Comparison of ENCODE assay signal across 8 cellular contexts in genomic region chr9:79233542-79233941, GRCh38.
DNase-seq lines count a peak whose midpoint lies in the region; ATAC-seq and TF ChIP-seq lines count a peak whose summit lies in the region.

No MANE protein-coding gene starts in this region.

- no peak overlapping the region for H3K9ac ChIP-seq in OCI-LY3 (ENCODE audit: low read length)

- TF ChIP-seq CTCF in OCI-LY3 (IDR thresholded peaks at IDR 0.05; ENCODE audit: low read depth, low read length), result peak; percentile 57

- no peaks in the 10 kb centered on the region for H3K4me1 ChIP-seq in OCI-LY3 (ENCODE audit: low read length)

- no peaks in the 10 kb centered on the region for H3K79me2 ChIP-seq in OCI-LY3 (ENCODE audit: low read length)

- H3K4me3 ChIP-seq in OCI-LY3 (ENCODE audit: low read length), result no peak overlapping the region

- no peak overlapping the region for H3K4me2 ChIP-seq in OCI-LY3 (ENCODE audit: low read length)

- H3K27me3 ChIP-seq in OCI-LY3 (ENCODE audit: low read depth, low read length), result no peaks in the 10 kb centered on the region

- ATAC-seq in GM21619 (IDR thresholded peaks at IDR 0.05; ENCODE audit: unreplicated experiment), result peak; percentile 78
- no peak for ATAC-seq in left colon

- intact Hi-C loops in left colon (cut with DNase I, micrococcal nuclease), result no loop called here

- H3K27ac ChIP-seq in OCI-LY3 (ENCODE audit: low read length), result no peak overlapping the region

- H3K9me3 ChIP-seq in OCI-LY3 (ENCODE audit: insufficient read depth, low read length), result no peaks in the 10 kb centered on the region

- H2AFZ ChIP-seq in OCI-LY3 (ENCODE audit: low read depth, low read length), result no peak overlapping the region

- no peaks in the 10 kb centered on the region for H3K36me3 ChIP-seq in OCI-LY3 (replicated peaks; ENCODE audit: low read depth, low read length)

- H4K20me1 ChIP-seq in OCI-LY3 (ENCODE audit: insufficient read depth, low read length), result no peaks in the 10 kb centered on the region

- DNase-seq in ELF-1 (ENCODE audit: low read depth, low spot score), result peak; percentile 71
- DNase-seq in iPS-NIHi11 (ENCODE audit: low spot score), result peak; percentile 33
- no peak for DNase-seq in NCI-H2029 treated with DMSO at 0.1 percent for 48 hours (lab: John Stamatoyannopoulos, UW)
- DNase-seq in left colon, result no peak
- DNase-seq in pons (ENCODE audit: low spot score), result no peak
- DNase-seq in UCSD-AML1 (lab: John Stamatoyannopoulos, UW; ENCODE audit: unreplicated experiment), result no peak

Comparison
In these comparisons a context has a peak if more than half of its experiments do, and no peak if none do; other contexts are left out.
1. DNase-seq: peak in ELF-1 (single experiment) and iPS-NIHi11 (single experiment); none in NCI-H2029 treated with DMSO at 0.1 percent for 48 hours (single experiment), left colon (0 of 2), pons (single experiment) and UCSD-AML1 (single experiment).